Comparison of ENCODE assay signal across 24 cellular contexts in genomic region chr15:42729409-42729808, GRCh38.
"Had no signal": no experiment of that assay in that cellular context is flagged by ENCODE, and none has a peak within 500 bp of the region (broad histone marks: within the 10 kb centered on the region; RNA-seq: fewer than 3 reads in every experiment).

No MANE protein-coding gene starts in this region.

- H3K27ac ChIP-seq: KMS-11 had no signal

- H3K4me3 Mint-ChIP-seq: activated CD4-positive, alpha-beta T cell treated with anti-CD3 and anti-CD28 coated beads, Interleukin-2, amount 10 ng/mL, durations not matched to agents 24 days and 14 days; activated CD8-positive, alpha-beta T cell treated with anti-CD3 and anti-CD28 coated beads for 36 hours; activated naive CD4-positive, alpha-beta T cell treated with anti-CD3 and anti-CD28 coated beads, Interleukin-2, amount 10 ng/mL, durations not matched to agents 7 days and 5 days; activated naive CD8-positive, alpha-beta T cell; activated naive CD8-positive, alpha-beta T cell treated with anti-CD3 and anti-CD28 coated beads, Interleukin-2, amount 50 U/mL, for 24 hours; brain had no signal

- H3K27me3 Mint-ChIP-seq: activated CD4-positive, alpha-beta T cell treated with anti-CD3 and anti-CD28 coated beads, Interleukin-2, amount 10 ng/mL, durations not matched to agents 24 days and 14 days; activated CD8-positive, alpha-beta T cell treated with anti-CD3 and anti-CD28 coated beads for 36 hours; activated naive CD4-positive, alpha-beta T cell treated with anti-CD3 and anti-CD28 coated beads, Interleukin-2, amount 10 ng/mL, durations not matched to agents 7 days and 5 days; activated naive CD8-positive, alpha-beta T cell; activated naive CD8-positive, alpha-beta T cell treated with anti-CD3 and anti-CD28 coated beads, Interleukin-2, amount 50 U/mL, for 24 hours had no signal

- H3K27ac Mint-ChIP-seq: activated CD8-positive, alpha-beta T cell treated with anti-CD3 and anti-CD28 coated beads for 36 hours; activated naive CD4-positive, alpha-beta T cell treated with anti-CD3 and anti-CD28 coated beads, Interleukin-2, amount 10 ng/mL, durations not matched to agents 7 days and 5 days; activated naive CD8-positive, alpha-beta T cell; activated naive CD8-positive, alpha-beta T cell treated with anti-CD3 and anti-CD28 coated beads, Interleukin-2, amount 50 U/mL, for 24 hours had no signal

- H3K9me3 Mint-ChIP-seq: activated CD4-positive, alpha-beta T cell treated with anti-CD3 and anti-CD28 coated beads, Interleukin-2, amount 10 ng/mL, durations not matched to agents 24 days and 14 days; activated CD8-positive, alpha-beta T cell treated with anti-CD3 and anti-CD28 coated beads for 36 hours; activated naive CD4-positive, alpha-beta T cell treated with anti-CD3 and anti-CD28 coated beads, Interleukin-2, amount 10 ng/mL, durations not matched to agents 7 days and 5 days; activated naive CD8-positive, alpha-beta T cell treated with anti-CD3 and anti-CD28 coated beads, Interleukin-2, amount 50 U/mL, for 24 hours; brain had no signal

- DNase-seq: activated CD4-positive, alpha-beta T cell treated with anti-CD3 and anti-CD28 coated beads, Interleukin-2, amount 10 ng/mL, durations not matched to agents 24 days and 14 days; activated CD4-positive, alpha-beta T cell treated with anti-CD3 and anti-CD28 coated beads, Interleukin-2, amount 50 U/mL, for 4 hours; activated CD8-positive, alpha-beta T cell treated with anti-CD3 and anti-CD28 coated beads for 36 hours; activated effector memory CD4-positive, alpha-beta T cell treated with Interleukin-2 at 50 U/mL for 16 hours; activated naive CD4-positive, alpha-beta T cell treated with anti-CD3 and anti-CD28 coated beads, Interleukin-2, amount 10 ng/mL, durations not matched to agents 7 days and 5 days; activated naive CD8-positive, alpha-beta T cell treated with anti-CD3 and anti-CD28 coated beads, Interleukin-2, amount 50 U/mL, for 24 hours; activated T-cell treated with anti-CD3 and anti-CD28 coated beads for 4 hours; activated T-cell treated with anti-CD3 and anti-CD28 coated beads, Interleukin-2, amount 50 U/mL, for 48 hours; anterior cingulate cortex; central memory CD4-positive, alpha-beta T cell; NCI-H1105; NCI-H1417 treated with DMSO at 0.1 percent for 48 hours; NCI-H1694 treated with DMSO at 0.1 percent for 48 hours; NCI-H2029; NCI-H345; NCI-H524 treated with DMSO at 0.1 percent for 48 hours; RPMI8226; SIG-M5; T1000 had no signal

- ATAC-seq: activated CD8-positive, alpha-beta T cell treated with anti-CD3 and anti-CD28 coated beads for 36 hours; activated naive CD8-positive, alpha-beta T cell treated with anti-CD3 and anti-CD28 coated beads, Interleukin-2, amount 50 U/mL, for 24 hours; Panc1; Right ventricle myocardium inferior had no signal
